11 cellular contexts compared by ENCODE assay signal in genomic region chr16:87653234-87653633, GRCh38. TPM values are rescaled to one million over a fixed set of nuclear protein-coding genes. Genes with fewer than 3 reads are reported as not detected.
A peak's percentile ranks its signal among the peaks of the same experiment; 100 is the strongest.
DNase-seq lines count a peak whose midpoint lies in the region; ATAC-seq and TF ChIP-seq lines count a peak whose summit lies in the region.
"Had no signal": no experiment of that assay in that cellular context is flagged by ENCODE, and none has a peak within 500 bp of the region (broad histone marks: within the 10 kb centered on the region; RNA-seq: fewer than 3 reads in every experiment).

No MANE protein-coding gene starts in this region.

- H3F3A ChIP-seq in DOHH2 (ENCODE audit: control insufficient read depth, insufficient read depth) = no peaks in the 10 kb centered on the region

- in situ Hi-C loops in astrocyte of the cerebellum (cut with HindIII; ENCODE audit: low sequenced_read_pairs) = no loop called here

- no peaks in the 10 kb centered on the region for H3K36me3 ChIP-seq in DOHH2 (ENCODE audit: control insufficient read depth, low read length)

- no peaks in the 10 kb centered on the region for H3K9me3 ChIP-seq in DOHH2 (ENCODE audit: control insufficient read depth, insufficient read depth, low read length)

- no peaks in the 10 kb centered on the region for H3K79me2 ChIP-seq in DOHH2 (ENCODE audit: control insufficient read depth, low read length)

- DNase-seq in HT-29 (ENCODE audit: low spot score) (peak; percentile 41), astrocyte of the cerebellum (ENCODE audit: low read depth) (no peak), lung microvascular endothelial cell (ENCODE audit: low read depth in 2 of 2) (peak; percentile 8 to 28), NOMO-1 (lab: John Stamatoyannopoulos, UW; ENCODE audit: unreplicated experiment in 2 of 2) (no peak), NCI-H510A treated with DMSO at 0.1 percent for 48 hours (lab: John Stamatoyannopoulos, UW) (no peak), germinal center (ENCODE audit: low spot score) (no peak)
- DNase-seq: activated CD8-positive, alpha-beta memory T cell treated with anti-CD3 and anti-CD28 coated beads, Interleukin-2, amount 50 U/mL, for 4 hours; effector CD4-positive, alpha-beta T cell; NCI-H774 had no signal

- no peak for ATAC-seq in GM18498 (IDR thresholded peaks at IDR 0.05; ENCODE audit: unreplicated experiment)

- peaks cover 4% of the 10 kb centered on the region; the same call in 1 of the 2 replicates for H3K27me3 ChIP-seq in DOHH2 (ENCODE audit: control insufficient read depth, low read length)

- H3K4me1 ChIP-seq in DOHH2 (ENCODE audit: control insufficient read depth, low read length) = peaks cover 4% of the 10 kb centered on the region; the same call in 1 of the 2 replicates

- H4K20me1 ChIP-seq in DOHH2 (ENCODE audit: control insufficient read depth, insufficient read depth, low read depth, low read length) = no peaks in the 10 kb centered on the region

- TF ChIP-seq CTCF in DOHH2 (IDR thresholded peaks at IDR 0.05; ENCODE audit: low read depth, low read length, poor library complexity, severe bottlenecking) (peak; percentile 51), astrocyte of the cerebellum (IDR thresholded peaks at IDR 0.05; ENCODE audit: low read depth, low read length, missing control alignments) (peak; percentile 61)

- H3K9me2 ChIP-seq in DOHH2 (replicated peaks; ENCODE audit: control insufficient read depth, low read length) = no peaks in the 10 kb centered on the region

- no peak overlapping the region for H3K27ac ChIP-seq in DOHH2 (ENCODE audit: low read depth, low read length)

- no peak overlapping the region for H3K4me2 ChIP-seq in DOHH2 (ENCODE audit: low read length)

- H3K4me3 ChIP-seq in DOHH2 (ENCODE audit: low read length) (no peak overlapping the region), astrocyte of the cerebellum (ENCODE audit: low read depth, low read length) (no peak overlapping the region)

RNA-seq across cellular contexts. Expression of gene JPH3, which starts 50.9 kb away (rescaled TPM):
- not detected in 2 replicates for total RNA-seq in HT-29 (2014; rRNA removed; shearing (Covaris generic))
- total RNA-seq in lung microvascular endothelial cell = 0.20 and 0.65 TPM in 2 replicates

Comparison
In these comparisons a context has a peak if more than half of its experiments do, and no peak if none do; other contexts are left out.
1. DNase-seq: peak in HT-29 (single experiment) and lung microvascular endothelial cell (2 of 2); none in astrocyte of the cerebellum (single experiment), NOMO-1 (0 of 2), NCI-H510A treated with DMSO at 0.1 percent for 48 hours (single experiment) and germinal center (single experiment).